ENCODE assay signal across 10 cellular contexts in genomic region chr5:170631471-170632195, GRCh38.
A peak's percentile ranks its signal among the peaks of the same experiment; 100 is the strongest.
DNase-seq lines count a peak whose midpoint lies in the region; ATAC-seq and TF ChIP-seq lines count a peak whose summit lies in the region.
"Had no signal": no experiment of that assay in that cellular context is flagged by ENCODE, and none has a peak within 500 bp of the region (broad histone marks: within the 10 kb centered on the region; RNA-seq: fewer than 3 reads in every experiment).

No MANE protein-coding gene starts in this region.

- H3K27ac ChIP-seq in heart right ventricle = no peak overlapping the region
- peak overlapping the region; percentile 15 for H3K27ac ChIP-seq in rectal smooth muscle tissue (ENCODE audit: low read depth, low read length)

- ATAC-seq in SK-N-SH treated with all-trans-retinoic acid at 6 μM for 48 hours (peak; percentile 52), heart right ventricle (peak in 7 of 8 donors; percentile 15 to 50 (median 29))
- ATAC-seq: activated naive CD4-positive, alpha-beta T cell treated with anti-CD3 and anti-CD28 coated beads, Interleukin-2, amount 50 U/mL, for 72 hours had no signal

- CTCF ChIA-PET in GM10248 (lab: Yijun Ruan, JAX) = interaction anchor here (0.7 to 9.0 kb wide), 18 partner anchors 10 to 1711 kb away, joined by 3 to 135 read pairs (median 3); no protein-coding TSS in a partner anchor

- H3K9ac ChIP-seq in rectal smooth muscle tissue (ENCODE audit: low read length) = no peak overlapping the region

- DNase-seq in DMS114 treated with DMSO at 0.1 percent for 48 hours (lab: John Stamatoyannopoulos, UW; ENCODE audit: unreplicated experiment) (peak; percentile 17), heart right ventricle (peak in 1 of 2 donors; percentile 28), DMS79 (lab: John Stamatoyannopoulos, UW) (no peak), GM10248 (ENCODE audit: extremely low spot score) (no peak), DMS79 treated with DMSO at 0.1 percent for 48 hours (lab: John Stamatoyannopoulos, UW) (no peak), GM13977 (ENCODE audit: low spot score) (no peak)
- DNase-seq: T-helper 1 cell had no signal

- WGBS in heart right ventricle, 2 donors = 46 to 53% methylated on average over 15 of the region's 15 CpGs

- H3K4me1 ChIP-seq in heart right ventricle (peaks cover 2 to 43% (median 30%) of the 10 kb centered on the region in 9 donors), rectal smooth muscle tissue (ENCODE audit: control insufficient read depth, insufficient read depth, low read length) (peaks cover 13% of the 10 kb centered on the region)

- intact Hi-C loops in heart right ventricle (cut with DNase I) = loop anchor here in 8 of 10 donors (1.0 to 10.0 kb wide), 8 partner anchors 163 to 713 kb away; no protein-coding TSS in a partner anchor

- POLR2A ChIA-PET in GM10248 (lab: Yijun Ruan, JAX) = no interaction called here

- no peak overlapping the region for H3K4me3 ChIP-seq in heart right ventricle
- no peak overlapping the region for H3K4me3 ChIP-seq in rectal smooth muscle tissue (ENCODE audit: low read length)

- H3K36me3 ChIP-seq in heart right ventricle = no peaks in the 10 kb centered on the region
- no peaks in the 10 kb centered on the region for H3K36me3 ChIP-seq in rectal smooth muscle tissue (ENCODE audit: control insufficient read depth, insufficient read depth, low read length)

- TF ChIP-seq CTCF in heart right ventricle (IDR thresholded peaks at IDR 0.05) = peak in 6 of 9 donors; percentile 15 to 51 (median 32)
- TF ChIP-seq CTCF in GM10248 (IDR thresholded peaks at IDR 0.05; ENCODE audit: control extremely low read depth, extremely low read depth, low read depth, missing control alignments) = no peak
- no peak for TF ChIP-seq CTCF in GM13977 (IDR thresholded peaks at IDR 0.05; ENCODE audit: extremely low read depth, insufficient read depth, missing control alignments)

- in situ Hi-C loops in GM13977 (cut with MboI; ENCODE audit: low pct_unique_long_range_greater_than_20kb, low sequenced_read_pairs, unreplicated experiment) = no loop called here

- H3K27me3 ChIP-seq in heart right ventricle = no peaks in the 10 kb centered on the region
- H3K27me3 ChIP-seq in rectal smooth muscle tissue (ENCODE audit: control insufficient read depth, insufficient read depth, low read length) = no peaks in the 10 kb centered on the region

- no peaks in the 10 kb centered on the region for H3K9me3 ChIP-seq in heart right ventricle

TF ChIP-seq in SK-N-SH treated with all-trans-retinoic acid at 6 μM for 48 hours, 23 proteins besides CTCF, POLR2A, EP300 and RAD21:
- TF ChIP-seq TSHZ2 (CRISPR knock-in tag; IDR thresholded peaks at IDR 0.05) (no peak), ISL1 (CRISPR knock-in tag; IDR thresholded peaks at IDR 0.05) (no peak), CREB5 (CRISPR knock-in tag; IDR thresholded peaks at IDR 0.05; ENCODE audit: low read depth) (no peak), RARB (CRISPR knock-in tag; IDR thresholded peaks at IDR 0.05) (no peak)

Comparison
In these comparisons a context has a peak if more than half of its experiments do, and no peak if none do; other contexts are left out.
1. CTCF ChIP-seq: peak in heart right ventricle (6 of 9); none in GM10248 (single experiment) and GM13977 (single experiment).